Comparison of ENCODE assay signal across 8 cellular contexts in the genomic region with DNA sequence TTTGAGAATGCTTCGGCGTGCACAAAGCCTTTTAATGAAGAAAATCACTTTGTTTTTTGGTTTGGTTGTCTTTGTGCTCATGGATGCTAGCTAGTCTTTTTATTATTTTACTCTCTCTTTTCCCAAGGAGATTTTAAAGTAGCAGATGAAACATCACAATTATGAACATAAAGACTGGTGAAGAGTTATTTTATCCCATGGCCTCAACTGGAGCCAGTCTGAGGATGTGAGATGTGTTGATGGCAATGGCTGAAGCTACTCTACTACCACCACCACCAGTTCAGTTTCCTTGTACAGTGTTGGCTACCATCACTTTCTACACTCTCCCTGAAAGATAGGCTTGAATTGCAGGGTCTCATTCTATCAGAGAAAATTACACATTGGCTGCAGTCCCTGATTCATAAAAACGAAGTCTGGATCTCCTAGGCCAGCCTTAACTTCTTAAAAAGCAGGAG. TPM values are rescaled to one million over a fixed set of nuclear protein-coding genes. Genes with fewer than 3 reads are reported as not detected.
DNase-seq lines count a peak whose midpoint lies in the region; ATAC-seq and TF ChIP-seq lines count a peak whose summit lies in the region.

No MANE protein-coding gene starts in this region.

- H3K4me3 ChIP-seq in A673 (ENCODE audit: low read depth, low read length, poor library complexity, severe bottlenecking) (no peak overlapping the region), brain microvascular endothelial cell (ENCODE audit: low read depth, low read length) (peak overlapping the region; percentile 35), mucosa of rectum (ENCODE audit: low read length in 2 of 2) (peak overlapping the region; percentile 53 to 65)

- H3K9ac ChIP-seq in mucosa of rectum (ENCODE audit: low read depth in 1 of 2, low read length in 2 of 2): peak overlapping the region; percentile 27 to 40

- H3K27ac ChIP-seq in A673 (ENCODE audit: low read depth, low read length, poor library complexity, severe bottlenecking) (no peak overlapping the region), brain microvascular endothelial cell (no peak overlapping the region), mucosa of rectum (ENCODE audit: low read depth in 2 of 2, low read length in 2 of 2) (peak overlapping the region; percentile 38 to 53)

- CTCF ChIA-PET in A673 (lab: Charles Lee): no interaction called here
- CTCF ChIA-PET in HEK293T (lab: Yijun Ruan, JAX): interaction anchor here (0.6 kb wide), 1 partner anchor 665 kb away, joined by 3 read pairs; no protein-coding TSS in a partner anchor

- no peak for TF ChIP-seq CTCF in A673 (conservative IDR thresholded peaks at IDR 0.05; ENCODE audit: low read depth, low read length)
- TF ChIP-seq CTCF in brain microvascular endothelial cell (IDR thresholded peaks at IDR 0.05; ENCODE audit: low read depth, low read length, missing control alignments): no peak

- in situ Hi-C loops in brain microvascular endothelial cell (cut with HindIII; ENCODE audit: low pct_ligation_motif_present, low sequenced_read_pairs): no loop called here

- DNase-seq in A673 (ENCODE audit: low spot score): no peak
- DNase-seq in HEK293T (ENCODE audit: extremely low spot score): no peak
- no peak for DNase-seq in brain microvascular endothelial cell
- no peak for DNase-seq in NCI-H1048 (lab: John Stamatoyannopoulos, UW)
- no peak for DNase-seq in stimulated activated CD4-positive, alpha-beta T cell treated with anti-CD3 and anti-CD28 coated beads, Interleukin-2, amount 100 ng/mL, for 48 hours
- DNase-seq in COLO829 (ENCODE audit: low spot score): no peak

- H3K27me3 ChIP-seq in A673 (replicated peaks; ENCODE audit: insufficient read depth, low read depth, low read length, poor library complexity) (no peaks in the 10 kb centered on the region), brain microvascular endothelial cell (replicated peaks) (no peaks in the 10 kb centered on the region), mucosa of rectum (ENCODE audit: control insufficient read depth in 2 of 2, insufficient read depth in 2 of 2, low read length in 2 of 2) (no peaks in the 10 kb centered on the region)

- no peaks in the 10 kb centered on the region for H3K36me3 ChIP-seq in A673 (ENCODE audit: insufficient read depth, low read length, poor library complexity, severe bottlenecking)
- H3K36me3 ChIP-seq in brain microvascular endothelial cell (replicated peaks): peaks cover 3% of the 10 kb centered on the region
- H3K36me3 ChIP-seq in mucosa of rectum (ENCODE audit: control insufficient read depth in 2 of 2, insufficient read depth in 2 of 2, low read length in 2 of 2): peaks cover 0 to 3% of the 10 kb centered on the region in 2 donors

- POLR2A ChIA-PET in A673 (lab: Charles Lee; ENCODE audit: low non-redundant PET): no interaction called here
- POLR2A ChIA-PET in HEK293T (lab: Yijun Ruan, JAX): no interaction called here

- no peak for ATAC-seq in GM18519 (IDR thresholded peaks at IDR 0.05; ENCODE audit: low FRiP score, unreplicated experiment)

- H3K4me1 ChIP-seq in A673 (ENCODE audit: insufficient read depth, low read length, poor library complexity, severe bottlenecking) (peaks cover 23% of the 10 kb centered on the region), mucosa of rectum (ENCODE audit: control insufficient read depth in 2 of 2, insufficient read depth in 2 of 2, low read length in 2 of 2) (peaks cover 9% of the 10 kb centered on the region in 2 donors)

- intact Hi-C loops in A673 (cut with micrococcal nuclease; ENCODE audit: unreplicated experiment): loop anchor here (10.0 kb wide), 2 partner anchors 191 to 259 kb away; partner anchors contain the start of genes HNRNPH3, PBLD and SIRT1

- TSS peak; percentile 91 for BruUV-seq in A673 (replicated peaks; lab: Mats Ljungman, UMichigan)

- no peaks in the 10 kb centered on the region for H3K9me3 ChIP-seq in A673 (ENCODE audit: low read depth, low read length, poor library complexity, severe bottlenecking)
- no peaks in the 10 kb centered on the region for H3K9me3 ChIP-seq in mucosa of rectum (ENCODE audit: control insufficient read depth in 2 of 2, low read length in 2 of 2)

TF ChIP-seq in HEK293T, 16 proteins besides CTCF, POLR2A, EP300 and RAD21:
- TF ChIP-seq L3MBTL2 (conservative IDR thresholded peaks at IDR 0.05) (peak; percentile 93), ARNT (IDR thresholded peaks at IDR 0.05) (no peak)

RNA-seq across cellular contexts. Expression of gene HERC4, which starts 0.5 kb away (rescaled TPM):
- 48.5 and 52.2 TPM in 2 replicates for total RNA-seq in A673 (2021)

RNA-seq across cellular contexts. Expression of gene MYPN, which starts 33.7 kb away (rescaled TPM):
- 0.87 and 1.7 TPM in 2 replicates for total RNA-seq in A673 (2021)

Comparison
In these comparisons a context has a peak if more than half of its experiments do, and no peak if none do; other contexts are left out.
1. H3K27ac ChIP-seq: peak in mucosa of rectum (2 of 2); none in A673 (single experiment) and brain microvascular endothelial cell (single experiment).